Comparison of ENCODE assay signal across 11 cellular contexts in the genomic region with DNA sequence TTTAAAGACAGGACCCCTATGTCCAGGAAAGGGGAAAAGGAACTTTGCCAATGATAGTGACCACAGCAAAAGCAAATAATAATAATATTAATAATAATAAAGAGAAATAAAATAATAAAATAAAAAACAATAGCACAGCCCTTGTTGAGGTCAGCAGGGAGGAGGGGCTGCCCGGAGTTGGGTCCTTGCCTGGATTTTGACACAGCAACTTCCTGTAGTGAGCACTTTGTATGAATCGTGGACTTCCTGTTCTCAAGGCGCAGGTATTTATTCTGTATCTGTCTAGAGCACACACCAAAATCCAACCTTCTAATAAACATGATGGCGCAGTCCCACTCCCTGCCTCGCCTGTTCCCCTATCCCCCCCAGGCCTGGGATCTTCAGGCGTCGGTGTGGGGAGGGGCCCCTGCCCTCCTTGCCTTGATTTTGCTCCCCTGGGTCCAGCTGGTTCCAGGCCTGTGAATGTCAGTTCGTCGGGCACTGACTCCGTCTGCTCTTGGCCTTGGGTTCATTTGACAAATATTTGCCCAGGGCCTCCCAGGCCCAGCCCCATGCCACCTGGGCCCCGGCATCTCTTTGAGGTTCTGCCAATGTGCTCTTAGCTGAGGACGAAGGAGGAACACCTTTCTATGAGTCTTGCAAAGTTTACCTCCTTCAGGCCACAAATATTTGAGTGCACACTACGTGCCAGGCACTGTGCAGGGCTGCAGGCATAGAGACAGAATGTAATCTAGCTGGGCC. TPM values are rescaled to one million over a fixed set of nuclear protein-coding genes. Genes with fewer than 3 reads are reported as not detected.
A peak's percentile ranks its signal among the peaks of the same experiment; 100 is the strongest.
DNase-seq lines count a peak whose midpoint lies in the region; ATAC-seq, FAIRE-seq and TF ChIP-seq lines count a peak whose summit lies in the region.
"Had no signal": no experiment of that assay in that cellular context is flagged by ENCODE, and none has a peak within 500 bp of the region (broad histone marks: within the 10 kb centered on the region; RNA-seq: fewer than 3 reads in every experiment).

No MANE protein-coding gene starts in this region.

- no peak overlapping the region for H3K4me3 Mint-ChIP-seq in activated CD8-positive, alpha-beta T cell treated with anti-CD3 and anti-CD28 coated beads for 36 hours
- no peak overlapping the region for H3K4me3 Mint-ChIP-seq in glutamatergic neuron (ENCODE audit: unreplicated experiment)

- DNase-seq in NCI-H510A treated with DMSO at 0.1 percent for 48 hours (lab: John Stamatoyannopoulos, UW), result peak; percentile 19
- no peak for DNase-seq in NCI-H510A (lab: John Stamatoyannopoulos, UW)
- DNase-seq in activated CD8-positive, alpha-beta T cell treated with anti-CD3 and anti-CD28 coated beads for 36 hours, result no peak
- no peak for DNase-seq in right atrium auricular region (ENCODE audit: low spot score)
- peak; percentile 70 for DNase-seq in small intestine
- DNase-seq in RPMI8226, result no peak
- no peak for DNase-seq in glutamatergic neuron
- DNase-seq: 8988T; activated effector memory CD4-positive, alpha-beta T cell treated with Interleukin-2 at 50 U/mL for 16 hours had no signal

- H3K9me3 Mint-ChIP-seq in activated CD8-positive, alpha-beta T cell treated with anti-CD3 and anti-CD28 coated beads for 36 hours, result no peaks in the 10 kb centered on the region
- H3K9me3 Mint-ChIP-seq in glutamatergic neuron (ENCODE audit: unreplicated experiment), result peaks cover 6% of the 10 kb centered on the region

- H3K27me3 Mint-ChIP-seq in activated CD8-positive, alpha-beta T cell treated with anti-CD3 and anti-CD28 coated beads for 36 hours, result no peaks in the 10 kb centered on the region
- H3K27me3 Mint-ChIP-seq in glutamatergic neuron (ENCODE audit: unreplicated experiment), result peaks cover 3% of the 10 kb centered on the region

- H3K27me3 ChIP-seq in right atrium auricular region (no peaks in the 10 kb centered on the region), small intestine (ENCODE audit: control insufficient read depth in 2 of 2, insufficient read depth in 2 of 2, low read length in 2 of 2) (no peaks in the 10 kb centered on the region)

- H3K4me3 ChIP-seq in right atrium auricular region, result no peak overlapping the region
- no peak overlapping the region for H3K4me3 ChIP-seq in small intestine (ENCODE audit: low read depth in 1 of 2, low read length in 2 of 2)
- H3K4me3 ChIP-seq: thoracic aorta had no signal

- H3K4me1 ChIP-seq in right atrium auricular region (peaks cover 0 to 43% of the 10 kb centered on the region in 2 donors), small intestine (ENCODE audit: control insufficient read depth in 2 of 2, insufficient read depth in 1 of 2, low read depth in 1 of 2, low read length in 1 of 2) (peaks cover 8 to 20% of the 10 kb centered on the region in 2 donors)

- peak overlapping the region; percentile 53 to 58 for H3K27ac ChIP-seq in right atrium auricular region
- peak overlapping the region; percentile 28 to 91 for H3K27ac ChIP-seq in small intestine (ENCODE audit: low read depth in 1 of 2, low read length in 1 of 2)

- CTCF ChIA-PET in activated CD8-positive, alpha-beta T cell treated with anti-CD3 and anti-CD28 coated beads for 36 hours (lab: Charles Lee), result interaction anchor here (0.7 to 8.6 kb wide), 3 partner anchors 12 to 18 kb away, joined by 3 to 73 read pairs (median 4); partner anchors contain the start of gene TRIM8

- H3K9me3 ChIP-seq in right atrium auricular region (no peaks in the 10 kb centered on the region), small intestine (ENCODE audit: control insufficient read depth, low read depth) (no peaks in the 10 kb centered on the region)
- H3K9me3 ChIP-seq: thoracic aorta had no signal

- peaks cover 37% of the 10 kb centered on the region for H3K36me3 Mint-ChIP-seq in activated CD8-positive, alpha-beta T cell treated with anti-CD3 and anti-CD28 coated beads for 36 hours (ENCODE audit: low read depth)
- H3K36me3 Mint-ChIP-seq in glutamatergic neuron (ENCODE audit: unreplicated experiment), result peaks cover 5% of the 10 kb centered on the region

- POLR2A ChIA-PET in activated CD8-positive, alpha-beta T cell treated with anti-CD3 and anti-CD28 coated beads for 36 hours (lab: Charles Lee), result interaction anchor here (0.8 to 7.2 kb wide), 6 partner anchors 7 to 26 kb away, joined by 3 to 67 read pairs (median 8); partner anchors contain the start of gene TRIM8

- H3K27ac Mint-ChIP-seq in activated CD8-positive, alpha-beta T cell treated with anti-CD3 and anti-CD28 coated beads for 36 hours, result peak overlapping the region; percentile 65
- no peak overlapping the region for H3K27ac Mint-ChIP-seq in glutamatergic neuron (ENCODE audit: unreplicated experiment)

- peaks cover 52% of the 10 kb centered on the region for H3K36me3 ChIP-seq in right atrium auricular region
- peaks cover 18 to 23% of the 10 kb centered on the region in 2 donors for H3K36me3 ChIP-seq in small intestine (ENCODE audit: control insufficient read depth in 2 of 2, insufficient read depth in 2 of 2, low read length in 2 of 2)

- intact Hi-C loops in activated CD8-positive, alpha-beta T cell treated with anti-CD3 and anti-CD28 coated beads for 36 hours (cut with micrococcal nuclease), result no loop called here

- 9 to 36% (median 20%) methylated on average over 13 of the region's 13 CpGs for WGBS in small intestine, 3 donors

- H3K4me1 Mint-ChIP-seq in activated CD8-positive, alpha-beta T cell treated with anti-CD3 and anti-CD28 coated beads for 36 hours (ENCODE audit: low read depth), result peaks cover 66% of the 10 kb centered on the region
- peaks cover 12% of the 10 kb centered on the region for H3K4me1 Mint-ChIP-seq in glutamatergic neuron (ENCODE audit: low read depth, unreplicated experiment)

- no peak for FAIRE-seq in small intestine (lab: Jason Lieb, UNC)

- no peak for ATAC-seq in activated CD8-positive, alpha-beta T cell treated with anti-CD3 and anti-CD28 coated beads for 36 hours
- no peak for ATAC-seq in GM19324 (IDR thresholded peaks at IDR 0.05; ENCODE audit: low FRiP score, unreplicated experiment)

- TF ChIP-seq CTCF in activated CD8-positive, alpha-beta T cell treated with anti-CD3 and anti-CD28 coated beads for 36 hours (IDR thresholded peaks at IDR 0.05), result no peak
- TF ChIP-seq CTCF in right atrium auricular region (IDR thresholded peaks at IDR 0.05), result no peak
- no peak for TF ChIP-seq CTCF in glutamatergic neuron (IDR thresholded peaks at IDR 0.05; ENCODE audit: partially characterized antibody, unreplicated experiment)

RNA-seq across cellular contexts. Expression of gene TRIM8, which starts 13.9 kb away (rescaled TPM):
- total RNA-seq in activated CD8-positive, alpha-beta T cell treated with anti-CD3 and anti-CD28 coated beads for 36 hours, result 10 to 100 TPM; 39.5 to 39.8 TPM
- total RNA-seq in right atrium auricular region (100 to 1,000 TPM; 106 to 125 TPM), glutamatergic neuron (ENCODE audit: unreplicated experiment) (74.8 TPM)
- 10 to 100 TPM; 38.1 to 65.1 (median 39.8) TPM for polyA plus RNA-seq in small intestine

RNA-seq across cellular contexts. Expression of gene ARL3, which starts 56.0 kb away (rescaled TPM):
- 1 to 10 TPM; 5.3 to 6.2 TPM for total RNA-seq in activated CD8-positive, alpha-beta T cell treated with anti-CD3 and anti-CD28 coated beads for 36 hours
- total RNA-seq in right atrium auricular region (1 to 10 TPM; 5.7 to 6.4 TPM), glutamatergic neuron (ENCODE audit: unreplicated experiment) (20.3 TPM)
- 1 to 10 TPM; 3.4 to 8.3 (median 4.9) TPM for polyA plus RNA-seq in small intestine

RNA-seq across cellular contexts. Expression of gene SFXN2, which starts 56.3 kb away (rescaled TPM):
- 10 to 100 TPM; 12.8 to 16.3 TPM for total RNA-seq in activated CD8-positive, alpha-beta T cell treated with anti-CD3 and anti-CD28 coated beads for 36 hours
- total RNA-seq in right atrium auricular region, result 1 to 10 TPM in 1 of 2 donors, under 1 TPM in 1; 0.59 to 2.7 TPM
- 10 to 100 TPM in 1 of 3 donors, 1 to 10 TPM in 2; 2.0 to 16.9 (median 4.9) TPM for polyA plus RNA-seq in small intestine
- 5.4 TPM for total RNA-seq in glutamatergic neuron (ENCODE audit: unreplicated experiment)

Comparison
In these comparisons a context has a peak if more than half of its experiments do, and no peak if none do; other contexts are left out.
1. DNase-seq: peak in NCI-H510A treated with DMSO at 0.1 percent for 48 hours (single experiment) and small intestine (single experiment); none in NCI-H510A (single experiment), activated CD8-positive, alpha-beta T cell treated with anti-CD3 and anti-CD28 coated beads for 36 hours (single experiment), right atrium auricular region (single experiment), RPMI8226 (single experiment) and glutamatergic neuron (single experiment).